11 cellular contexts compared by ENCODE assay signal in the genomic region with DNA sequence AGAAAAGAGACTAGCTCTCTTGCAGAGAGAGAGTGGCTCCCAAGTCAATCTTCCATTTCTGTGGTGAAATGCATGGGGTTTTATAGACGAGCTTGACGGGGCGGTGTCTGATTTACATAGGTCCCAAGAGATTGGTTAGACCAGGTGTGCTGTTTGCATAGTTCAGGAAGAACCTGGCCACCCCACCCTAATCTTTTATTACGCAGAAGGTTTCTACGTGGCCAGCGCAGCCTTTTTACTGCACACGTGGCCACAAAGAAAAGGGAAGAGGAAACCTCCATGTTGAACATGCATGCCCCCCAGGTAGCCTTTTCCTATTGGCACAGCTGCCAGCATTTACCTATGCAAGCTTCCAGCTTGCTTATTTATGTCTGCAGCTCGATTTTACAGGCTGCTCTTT.
DNase-seq lines count a peak whose midpoint lies in the region; ATAC-seq lines count a peak whose summit lies in the region.
"Had no signal": no experiment of that assay in that cellular context is flagged by ENCODE, and none has a peak within 500 bp of the region (broad histone marks: within the 10 kb centered on the region; RNA-seq: fewer than 3 reads in every experiment).

No MANE protein-coding gene starts in this region.

- H3K9me3 ChIP-seq in HUES6 (ENCODE audit: control insufficient read depth, insufficient read depth, low read depth, low read length), result peaks cover 15% of the 10 kb centered on the region; the same call in 1 of the 2 replicates

- intact Hi-C loops in left ventricle myocardium superior (cut with micrococcal nuclease), result no loop called here

- peak; percentile 49 for DNase-seq in ELF-1 (ENCODE audit: low read depth, low spot score)
- DNase-seq in NCI-H526 treated with DMSO at 0.1 percent for 48 hours (lab: John Stamatoyannopoulos, UW), result peak; percentile 35
- DNase-seq in iPS DF 4.7 (ENCODE audit: extremely low read depth, low spot score), result peak; percentile 38
- no peak for DNase-seq in left ventricle myocardium superior
- DNase-seq in amniotic stem cell (lab: John Stamatoyannopoulos, UW), result no peak
- DNase-seq: CD4-positive, CD25-positive, alpha-beta regulatory T cell; NCI-H1694; PC-3 had no signal

- peak overlapping the region; percentile 86 for H3K27ac ChIP-seq in HUES6 (ENCODE audit: low read depth, low read length)

- peaks cover 34% of the 10 kb centered on the region for H3K4me1 ChIP-seq in HUES6 (ENCODE audit: control insufficient read depth, insufficient read depth, low read length)

- ATAC-seq in left ventricle myocardium superior, result no peak
- ATAC-seq in GM21576 (IDR thresholded peaks at IDR 0.05; ENCODE audit: unreplicated experiment), result no peak
- ATAC-seq: HCT116, PC-3 had no signal

- no peaks in the 10 kb centered on the region for H3K27me3 ChIP-seq in HUES6 (ENCODE audit: control insufficient read depth, insufficient read depth, low read length)

- 0 out of 2 replicates have a peak overlapping the region, but pooled peaks have one; percentile 9 for H3K4me3 ChIP-seq in HUES6 (ENCODE audit: low read depth, low read length)

- no peak overlapping the region for H3K9ac ChIP-seq in HUES6 (ENCODE audit: low read length)

- H3K36me3 ChIP-seq in HUES6 (ENCODE audit: control insufficient read depth, insufficient read depth, low read length), result no peaks in the 10 kb centered on the region

Comparison
In these comparisons a context has a peak if more than half of its experiments do, and no peak if none do; other contexts are left out.
1. DNase-seq: peak in ELF-1 (single experiment), NCI-H526 treated with DMSO at 0.1 percent for 48 hours (single experiment) and iPS DF 4.7 (single experiment); none in left ventricle myocardium superior (single experiment) and amniotic stem cell (single experiment).